In the genomic region with DNA sequence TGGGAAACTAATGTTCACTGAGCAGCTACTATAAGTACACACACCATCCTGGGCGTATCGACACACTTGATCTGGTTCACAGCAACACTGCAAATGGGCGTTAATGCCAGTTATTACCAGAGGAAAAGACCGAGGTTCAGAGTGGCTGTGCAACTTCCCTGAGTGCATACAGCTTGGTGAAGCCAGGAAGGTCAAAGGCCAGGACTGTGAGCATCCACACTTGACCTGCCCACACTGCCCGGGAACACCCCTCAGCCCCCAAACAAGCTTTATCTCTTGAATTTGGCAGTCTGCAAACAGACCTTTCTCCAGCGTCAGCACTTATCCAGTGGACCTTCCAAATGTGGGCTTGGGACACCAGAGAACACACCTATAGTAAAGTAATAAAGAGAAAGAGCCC, we compare ENCODE assay signal across 17 cellular contexts.
"Had no signal": no experiment of that assay in that cellular context is flagged by ENCODE, and none has a peak within 500 bp of the region (broad histone marks: within the 10 kb centered on the region; RNA-seq: fewer than 3 reads in every experiment).

No MANE protein-coding gene starts in this region.

- H3K27ac Mint-ChIP-seq: naive B cell, nephron progenitor cell had no signal

- H3K4me1 Mint-ChIP-seq: naive B cell, nephron progenitor cell had no signal

- H3K79me2 ChIP-seq: hepatocyte had no signal

- H3K4me3 ChIP-seq: hepatocyte, psoas muscle, skin epidermis, stomach, thoracic aorta, transverse colon had no signal

- H3K36me3 ChIP-seq: stomach, thoracic aorta, transverse colon had no signal

- H3K9me3 ChIP-seq: psoas muscle, stomach, thoracic aorta, transverse colon had no signal

- DNase-seq: effector memory CD8-positive, alpha-beta T cell; foreskin keratinocyte; left colon; mesendoderm; naive B cell; nephron progenitor cell; psoas muscle; retina; stimulated activated CD4-positive, alpha-beta T cell treated with anti-CD3 and anti-CD28 coated beads, Interleukin-4, amount 100 ng/mL, for 4 hours; stimulated activated naive CD4-positive, alpha-beta T cell; stomach; substantia nigra; transverse colon had no signal

- H3K27me3 Mint-ChIP-seq: effector memory CD8-positive, alpha-beta T cell; naive B cell had no signal

- ATAC-seq: effector memory CD8-positive, alpha-beta T cell; foreskin keratinocyte; psoas muscle; sciatic nerve had no signal

- H3K27me3 ChIP-seq: hepatocyte, transverse colon had no signal

- H2AFZ ChIP-seq: hepatocyte had no signal

- H3K4me1 ChIP-seq: psoas muscle, stomach, transverse colon had no signal

- H3K36me3 Mint-ChIP-seq: naive B cell had no signal

- H3K4me3 Mint-ChIP-seq: effector memory CD8-positive, alpha-beta T cell; nephron progenitor cell had no signal

- H3K27ac ChIP-seq: foreskin keratinocyte, hepatocyte, psoas muscle, stomach, thoracic aorta, transverse colon had no signal

- H3K9me3 Mint-ChIP-seq: effector memory CD8-positive, alpha-beta T cell; nephron progenitor cell had no signal

- H3K4me2 ChIP-seq: hepatocyte had no signal
